Comparison of ENCODE assay signal across 1 cellular context in the genomic region with DNA sequence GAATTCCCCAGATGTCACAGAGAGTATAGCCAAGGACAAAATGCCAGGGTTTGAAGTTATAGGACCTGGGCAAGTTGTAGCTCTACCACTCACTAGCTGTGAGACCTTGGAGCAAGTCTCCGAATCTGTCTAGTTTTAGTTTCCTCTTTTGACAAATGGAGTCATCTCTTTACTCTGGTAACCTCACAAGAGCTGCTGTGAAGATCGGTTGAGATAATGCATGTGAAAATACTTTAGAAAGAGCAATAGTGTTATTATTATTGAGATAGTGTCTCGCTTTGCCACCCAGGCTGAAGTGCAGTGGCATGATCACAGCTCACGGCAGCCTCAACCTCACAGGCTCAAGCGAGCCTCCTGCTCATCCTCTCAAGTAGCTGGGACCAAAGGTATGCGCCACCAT.
TF ChIP-seq lines count a peak whose summit lies in the region.

No MANE protein-coding gene starts in this region.

TF ChIP-seq in WTC11, 78 proteins besides CTCF, POLR2A, EP300 and RAD21:
- TF ChIP-seq ZNF396 (CRISPR knock-in tag; IDR thresholded peaks at IDR 0.05; ENCODE audit: borderline replicate concordance) (no peak), NFE2L1 (CRISPR knock-in tag; IDR thresholded peaks at IDR 0.05) (no peak), ZNF232 (CRISPR knock-in tag; IDR thresholded peaks at IDR 0.05) (no peak), PRRX2 (CRISPR knock-in tag; IDR thresholded peaks at IDR 0.05) (no peak), JUN (CRISPR knock-in tag; IDR thresholded peaks at IDR 0.05) (no peak), ARID4B (CRISPR knock-in tag; IDR thresholded peaks at IDR 0.05; ENCODE audit: borderline replicate concordance) (no peak), NR3C1 (CRISPR knock-in tag; conservative IDR thresholded peaks at IDR 0.05; ENCODE audit: low read depth) (no peak), ERG (CRISPR knock-in tag; IDR thresholded peaks at IDR 0.05) (no peak)
- TF ChIP-seq, protein P1, sequence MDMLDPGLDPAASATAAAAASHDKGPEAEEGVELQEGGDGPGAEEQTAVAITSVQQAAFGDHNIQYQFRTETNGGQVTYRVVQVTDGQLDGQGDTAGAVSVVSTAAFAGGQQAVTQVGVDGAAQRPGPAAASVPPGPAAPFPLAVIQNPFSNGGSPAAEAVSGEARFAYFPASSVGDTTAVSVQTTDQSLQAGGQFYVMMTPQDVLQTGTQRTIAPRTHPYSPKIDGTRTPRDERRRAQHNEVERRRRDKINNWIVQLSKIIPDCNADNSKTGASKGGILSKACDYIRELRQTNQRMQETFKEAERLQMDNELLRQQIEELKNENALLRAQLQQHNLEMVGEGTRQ (CRISPR knock-in tag; IDR thresholded peaks at IDR 0.05) = no peak
TF ChIP-seq in WTC11: peak in this region for 0.
